ENCODE assay signal across 8 cellular contexts in genomic region chr7:38908759-38909335, GRCh38. TPM values are rescaled to one million over a fixed set of nuclear protein-coding genes. Genes with fewer than 3 reads are reported as not detected.
DNase-seq lines count a peak whose midpoint lies in the region; ATAC-seq and TF ChIP-seq lines count a peak whose summit lies in the region.

Gene VPS41, minus strand, starts transcription at chr7:38909191. Its CDS starts 17 bp downstream, at chr7:38909174.

- H3K36me3 ChIP-seq in brain microvascular endothelial cell (replicated peaks) (no peaks in the 10 kb centered on the region), iPS-18a (ENCODE audit: control insufficient read depth, low read depth, low read length) (no peaks in the 10 kb centered on the region), skeletal muscle satellite cell (ENCODE audit: insufficient read depth, low read length) (no peaks in the 10 kb centered on the region)

- no peaks in the 10 kb centered on the region for H3K9me3 ChIP-seq in iPS-18a (ENCODE audit: control insufficient read depth, low read depth, low read length)
- no peaks in the 10 kb centered on the region for H3K9me3 ChIP-seq in skeletal muscle satellite cell (replicated peaks; ENCODE audit: low read length)

- peak; percentile 98 for ATAC-seq in HG02970 (IDR thresholded peaks at IDR 0.05; ENCODE audit: low FRiP score, unreplicated experiment)

- H3K4me2 ChIP-seq in skeletal muscle satellite cell (ENCODE audit: low read length): peak within 1 kb of the TSS; percentile 81

- in situ Hi-C loops in brain microvascular endothelial cell (cut with HindIII; ENCODE audit: low pct_ligation_motif_present, low sequenced_read_pairs): no loop called here

- H3K27me3 ChIP-seq in brain microvascular endothelial cell (replicated peaks) (no peaks in the 10 kb centered on the region), iPS-18a (ENCODE audit: control insufficient read depth, insufficient read depth, low read length) (no peaks in the 10 kb centered on the region), skeletal muscle satellite cell (ENCODE audit: control insufficient read depth, insufficient read depth, low read length) (no peaks in the 10 kb centered on the region)

- peak within 1 kb of the TSS; percentile 12 for H3K27ac ChIP-seq in brain microvascular endothelial cell
- no peak within 1 kb of the TSS for H3K27ac ChIP-seq in iPS-18a (ENCODE audit: low read length)

- H3K4me3 ChIP-seq in brain microvascular endothelial cell (ENCODE audit: low read depth, low read length) (peak within 1 kb of the TSS; percentile 84), iPS-18a (ENCODE audit: low read length) (peak within 1 kb of the TSS; percentile 85), skeletal muscle satellite cell (ENCODE audit: low read length) (peak within 1 kb of the TSS; percentile 86)

- TF ChIP-seq CTCF in brain microvascular endothelial cell (IDR thresholded peaks at IDR 0.05; ENCODE audit: low read depth, low read length, missing control alignments): no peak

- H3K9ac ChIP-seq in iPS-18a (ENCODE audit: low read length) (peak within 1 kb of the TSS; percentile 60), skeletal muscle satellite cell (ENCODE audit: low read depth, low read length) (peak within 1 kb of the TSS; percentile 81)

- DNase-seq in NK-92 treated with Interleukin-12 subunit alpha and Interleukin-12 subunit beta, amount 100 ng/mL, for 24 hours (lab: John Stamatoyannopoulos, UW): peak; percentile 46
- DNase-seq in NK-92 (lab: John Stamatoyannopoulos, UW; ENCODE audit: unreplicated experiment): no peak
- DNase-seq in NCI-H2029 treated with DMSO at 0.1 percent for 48 hours (lab: John Stamatoyannopoulos, UW): peak; percentile 87
- DNase-seq in UCSD-AML1 (lab: John Stamatoyannopoulos, UW; ENCODE audit: unreplicated experiment): peak; percentile 33
- DNase-seq in brain microvascular endothelial cell: peak; percentile 74

- no peaks in the 10 kb centered on the region for H3K4me1 ChIP-seq in iPS-18a (ENCODE audit: control insufficient read depth, low read depth, low read length)
- H3K4me1 ChIP-seq in skeletal muscle satellite cell (ENCODE audit: control insufficient read depth, insufficient read depth, low read length): peaks cover 11% of the 10 kb centered on the region

RNA-seq across cellular contexts. Expression of gene VPS41, which starts in this region (rescaled TPM):
- 31.7 and 45.1 TPM in 2 replicates for total RNA-seq in skeletal muscle satellite cell (2012; rRNA removed)
